Comparison of ENCODE assay signal across 15 cellular contexts in genomic region chr5:176737001-176737745, GRCh38.
DNase-seq lines count a peak whose midpoint lies in the region; ATAC-seq and TF ChIP-seq lines count a peak whose summit lies in the region.
"Had no signal": no experiment of that assay in that cellular context is flagged by ENCODE, and none has a peak within 500 bp of the region (broad histone marks: within the 10 kb centered on the region; RNA-seq: fewer than 3 reads in every experiment).

No MANE protein-coding gene starts in this region.

- no peak overlapping the region for H3K23ac ChIP-seq in H9 (ENCODE audit: insufficient read length, low read depth, low read length)

- H3K27ac ChIP-seq in H9 (ENCODE audit: insufficient read length, low read depth, low read length) (no peak overlapping the region), angular gyrus (ENCODE audit: low read depth, low read length) (peak overlapping the region; percentile 86)
- H3K27ac ChIP-seq: BLaER1 had no signal

- TF ChIP-seq CTCF in H9 (conservative IDR thresholded peaks at IDR 0.05): no peak

- H2AK5ac ChIP-seq in H9 (ENCODE audit: insufficient read length, low read length): no peak overlapping the region

- H3T11ph ChIP-seq in H9 (ENCODE audit: low read length): no peak overlapping the region

- H2BK12ac ChIP-seq in H9 (ENCODE audit: insufficient read length, low read depth, low read length): no peak overlapping the region

- H3K27me3 ChIP-seq in H9 (ENCODE audit: insufficient read depth, low read length): no peaks in the 10 kb centered on the region; the same call in 1 of the 2 replicates

- no peaks in the 10 kb centered on the region; a peak in 1 of 5 replicates for H3K9me3 Mint-ChIP-seq in H9

- no peak overlapping the region for H2BK15ac ChIP-seq in H9 (ENCODE audit: low read depth, low read length)

- no peaks in the 10 kb centered on the region for H3K23me2 ChIP-seq in H9 (ENCODE audit: insufficient read length, low read depth, low read length, poor library complexity, severe bottlenecking)

- no peaks in the 10 kb centered on the region for H3K79me1 ChIP-seq in H9 (ENCODE audit: insufficient read depth, low read depth, low read length, poor library complexity, severe bottlenecking)

- H3K56ac ChIP-seq in H9 (ENCODE audit: insufficient read length, low read depth, low read length): no peak overlapping the region

- H3K36me3 Mint-ChIP-seq in H9 (ENCODE audit: insufficient read depth in 1 of 3, low read depth in 3 of 3): no peaks in the 10 kb centered on the region

- no peak overlapping the region for H2AFZ ChIP-seq in H9 (ENCODE audit: low read length)

- H3K4me1 Mint-ChIP-seq in H9: peaks cover 48 to 60% of the 10 kb centered on the region in 2 experiments

- H3K14ac ChIP-seq in H9 (ENCODE audit: insufficient read depth, low read length): no peak overlapping the region

- H3K27me3 Mint-ChIP-seq in H9 (ENCODE audit: low read depth): peaks cover 46% of the 10 kb centered on the region

- H3K4ac ChIP-seq in H9 (ENCODE audit: low read depth, low read length): no peak overlapping the region

- no peak overlapping the region for H3K4me2 ChIP-seq in H9 (ENCODE audit: insufficient read depth, insufficient read length, low read length)
- H3K4me2 ChIP-seq: BLaER1 had no signal

- ATAC-seq in GM19467 (IDR thresholded peaks at IDR 0.05; ENCODE audit: unreplicated experiment) (no peak), HG02763 (IDR thresholded peaks at IDR 0.05; ENCODE audit: unreplicated experiment) (no peak)
- ATAC-seq: mucosa of descending colon had no signal

- H3K9me3 ChIP-seq in H9 (ENCODE audit: control insufficient read depth, low read depth, low read length): no peaks in the 10 kb centered on the region
- H3K9me3 ChIP-seq: BLaER1, mucosa of descending colon had no signal

- no peak overlapping the region for H3K9ac ChIP-seq in H9 (ENCODE audit: extremely low read depth, insufficient read length, low read length)
- H3K9ac ChIP-seq: BLaER1 had no signal

- H3K79me2 ChIP-seq in H9 (ENCODE audit: insufficient read depth, low read length): no peaks in the 10 kb centered on the region

- no peak overlapping the region for H3K18ac ChIP-seq in H9 (ENCODE audit: insufficient read length, low read depth, low read length)

- no peak overlapping the region for H2BK5ac ChIP-seq in H9 (ENCODE audit: insufficient read length, low read length)

- no peak overlapping the region for H2BK120ac ChIP-seq in H9 (ENCODE audit: low read depth, low read length, poor library complexity, severe bottlenecking)

- H3K4me3 Mint-ChIP-seq in H9: no peak overlapping the region

- no peaks in the 10 kb centered on the region; the same call in 1 of the 2 replicates for H3K4me1 ChIP-seq in H9 (ENCODE audit: insufficient read depth, low read length)

- H4K20me1 ChIP-seq in H9 (ENCODE audit: control insufficient read depth, insufficient read depth, insufficient read length): no peaks in the 10 kb centered on the region

- WGBS in H9 (ENCODE audit: extremely low coverage, insufficient read length, low lambda C conversion rate): no CpG with 5 or more reads among the region's 11 CpGs

- peak; percentile 27 for DNase-seq in H9
- DNase-seq in kidney tubule cell (ENCODE audit: low spot score): peak; percentile 81
- DNase-seq in stimulated activated CD8-positive, alpha-beta memory T cell treated with anti-CD3 and anti-CD28 coated beads, Interleukin-4, amount 100 ng/mL, for 48 hours: peak; percentile 13
- no peak for DNase-seq in NCI-H1105 treated with DMSO at 0.1 percent for 48 hours (lab: John Stamatoyannopoulos, UW)
- DNase-seq: activated CD4-positive, alpha-beta T cell treated with anti-CD3 and anti-CD28 coated beads, Interleukin-2, amount 50 U/mL, for 48 hours; activated gamma-delta T cell; DMS79 treated with DMSO at 0.1 percent for 48 hours; NCI-H1930; NCI-H524; stimulated activated naive CD4-positive, alpha-beta T cell treated with Interleukin-2 at 50 U/mL for 16 hours had no signal

- peak overlapping the region in 1 of 3 experiments; percentile 34; a peak in 1 of 7 replicates for H3K27ac Mint-ChIP-seq in H9

- H4K5ac ChIP-seq in H9 (ENCODE audit: insufficient read length, low read depth, low read length): no peak overlapping the region

- H2BK20ac ChIP-seq in H9 (ENCODE audit: low read depth, low read length, poor library complexity, severe bottlenecking): no peak overlapping the region

- H4K91ac ChIP-seq in H9 (ENCODE audit: insufficient read length, low read depth, low read length): no peak overlapping the region

- no peak overlapping the region for H4K8ac ChIP-seq in H9 (replicated peaks; ENCODE audit: insufficient read length, low read depth, low read length)
